In genomic region chr2:96554293-96555145, GRCh38 we compare ENCODE assay signal across 7 cellular contexts. TPM values are rescaled to one million over a fixed set of nuclear protein-coding genes. Genes with fewer than 3 reads are reported as not detected.
DNase-seq lines count a peak whose midpoint lies in the region; ATAC-seq and TF ChIP-seq lines count a peak whose summit lies in the region.

No MANE protein-coding gene starts in this region.

- H3K9ac ChIP-seq in parathyroid adenoma = no peak overlapping the region

- H3K4me3 ChIP-seq in GM12865 (ENCODE audit: low read depth, low read length) = no peak overlapping the region
- H3K4me3 ChIP-seq in SJCRH30 = no peak overlapping the region
- no peak overlapping the region for H3K4me3 ChIP-seq in parathyroid adenoma (ENCODE audit: low read depth, low read length)

- peak overlapping the region; percentile 59 for H2AFZ ChIP-seq in parathyroid adenoma

- no peaks in the 10 kb centered on the region; the same call in 1 of the 2 replicates for H3K36me3 ChIP-seq in SJCRH30
- no peaks in the 10 kb centered on the region for H3K36me3 ChIP-seq in parathyroid adenoma (ENCODE audit: control insufficient read depth, insufficient read depth, low read length)

- H3K27ac ChIP-seq in SJCRH30 (no peak overlapping the region), parathyroid adenoma (no peak overlapping the region)

- H3K79me2 ChIP-seq in parathyroid adenoma = no peaks in the 10 kb centered on the region

- TF ChIP-seq CTCF in GM12865 (IDR thresholded peaks at IDR 0.05; ENCODE audit: insufficient read depth, low read depth, low read length, missing control alignments) (peak; percentile 96), parathyroid adenoma (IDR thresholded peaks at IDR 0.05) (peak; percentile 96)

- H3K27me3 ChIP-seq in SJCRH30 (no peaks in the 10 kb centered on the region), parathyroid adenoma (ENCODE audit: control insufficient read depth, insufficient read depth, low read length) (no peaks in the 10 kb centered on the region)

- no peaks in the 10 kb centered on the region for H3K4me1 ChIP-seq in SJCRH30
- H3K4me1 ChIP-seq in parathyroid adenoma = peaks cover 5% of the 10 kb centered on the region

- no peak overlapping the region for H3K4me2 ChIP-seq in parathyroid adenoma (ENCODE audit: low read length)

- H3K9me3 ChIP-seq in SJCRH30 (replicated peaks) (no peaks in the 10 kb centered on the region), parathyroid adenoma (ENCODE audit: control insufficient read depth, low read length) (no peaks in the 10 kb centered on the region)

- DNase-seq in GM12865 (ENCODE audit: low read depth) = peak; percentile 83
- DNase-seq in HK-2 (ENCODE audit: unreplicated experiment) = peak; percentile 44
- peak; percentile 59 to 75 for DNase-seq in SJCRH30
- DNase-seq in activated gamma-delta T cell treated with anti-CD3 and anti-CD28 coated beads, Interleukin-2, amount 50 U/mL, for 16 hours (ENCODE audit: low read depth) = peak; percentile 53
- DNase-seq in globus pallidus (ENCODE audit: low spot score) = peak; percentile 78

- ATAC-seq in HG03139 (IDR thresholded peaks at IDR 0.05; ENCODE audit: unreplicated experiment) = no peak

RNA-seq across cellular contexts. Expression of gene ARID5A, which starts 18.0 kb away (rescaled TPM):
- 12.4 and 14.2 TPM in 2 replicates for total RNA-seq in SJCRH30 (2014; rRNA removed; shearing (Covaris generic))

RNA-seq across cellular contexts. Expression of gene NEURL3, which starts 49.4 kb away (rescaled TPM):
- 0.10 TPM in 1 of 2 replicates, not detected in the other for total RNA-seq in SJCRH30 (2014; rRNA removed; shearing (Covaris generic))
